8 cellular contexts compared by ENCODE assay signal in genomic region chr1:24745711-24746582, GRCh38. TPM values are rescaled to one million over a fixed set of nuclear protein-coding genes. Genes with fewer than 3 reads are reported as not detected.
DNase-seq lines count a peak whose midpoint lies in the region; ATAC-seq, FAIRE-seq and TF ChIP-seq lines count a peak whose summit lies in the region.

No MANE protein-coding gene starts in this region.

- TF ChIP-seq POLR2A in HepG2 (IDR thresholded peaks at IDR 0.05; ENCODE audit: insufficient read depth in 1 of 2, low read depth in 2 of 2, low read length in 2 of 2) = no peak
- no peak for TF ChIP-seq POLR2A in stomach (IDR thresholded peaks at IDR 0.05)

- H3K9me3 ChIP-seq in HepG2 (ENCODE audit: low read length) (no peaks in the 10 kb centered on the region), stomach (no peaks in the 10 kb centered on the region)

- ATAC-seq in GM18867 (IDR thresholded peaks at IDR 0.05; ENCODE audit: unreplicated experiment) = peak; percentile 8
- ATAC-seq in HepG2 = no peak; the same call in 1 of the 3 replicates

- POLR2A ChIA-PET in HepG2 (lab: Yijun Ruan, JAX) = interaction anchor here (1.0 to 8.2 kb wide), 14 partner anchors 8 to 167 kb away, joined by 3 to 100 read pairs (median 6); no protein-coding TSS in a partner anchor

- TSS peak; percentile 79 for BruUV-seq in HepG2 (replicated peaks; lab: Mats Ljungman, UMichigan)

- under 1% methylated on average over 13 of the region's 71 CpGs for WGBS in HepG2 (ENCODE audit: low lambda C conversion rate)
- WGBS in stomach, 5 donors = 0 to 1% (median 0%) methylated on average over 32 to 71 of the region's 71 CpGs

- peak overlapping the region; percentile 77 for H3K27ac ChIP-seq in HepG2 (ENCODE audit: extremely low read length, insufficient read depth, low read length)
- peak overlapping the region; percentile 94 to 99 (median 98) for H3K27ac ChIP-seq in stomach

- no peak for TF ChIP-seq RAD21 in HepG2 (CRISPR knock-in tag; IDR thresholded peaks at IDR 0.05)

- peak overlapping the region; percentile 71 for H3K4me2 ChIP-seq in HepG2 (ENCODE audit: low read depth, low read length)

- H3K4me1 ChIP-seq in HepG2 (ENCODE audit: insufficient read depth, low read length) (peaks cover 79% of the 10 kb centered on the region), stomach (peaks cover 16 to 67% (median 41%) of the 10 kb centered on the region in 4 donors)

- peak overlapping the region; percentile 87 for H3K9ac ChIP-seq in HepG2 (ENCODE audit: insufficient read depth, low read depth, low read length)

- H3K36me3 ChIP-seq in HepG2 (replicated peaks in 1 of 2; ENCODE audit: control insufficient read depth in 1 of 2, insufficient read depth in 2 of 2, low read length in 2 of 2) (peaks cover 0 to 6% of the 10 kb centered on the region in 2 experiments; a peak in 1 of 5 replicates), stomach (no peaks in the 10 kb centered on the region)

- in situ Hi-C loops in SK-MEL-5 (cut with HindIII; ENCODE audit: low pct_unique_long_range_greater_than_20kb, low sequenced_read_pairs) = no loop called here
- in situ Hi-C loops in HepG2 (cut with HindIII; ENCODE audit: extremely low pct_ligation_motif_present, low pct_unique_long_range_greater_than_20kb) = no loop called here

- DNase-seq in AG20443 (ENCODE audit: low spot score) (peak; percentile 52), HT-29 (ENCODE audit: low spot score) (peak; percentile 78), SK-MEL-5 (ENCODE audit: low read depth, low spot score) (peak; percentile 57), cerebellar cortex (ENCODE audit: low spot score) (peak; percentile 24), HepG2 (ENCODE audit: low spot score) (no peak), stomach (peak; percentile 62), NK-92 (lab: John Stamatoyannopoulos, UW; ENCODE audit: unreplicated experiment) (no peak)

- intact Hi-C loops in HepG2 (cut with micrococcal nuclease; ENCODE audit: unreplicated experiment) = loop anchor here (1.0 to 10.0 kb wide), 3 partner anchors 41 to 85 kb away; no protein-coding TSS in a partner anchor
- intact Hi-C loops in stomach (cut with DNase I; ENCODE audit: low total_unique reads) = no loop called here

- FAIRE-seq in HepG2 (lab: Jason Lieb, UNC) = peak; percentile 12

- TF ChIP-seq EP300 in HepG2 (IDR thresholded peaks at IDR 0.05; ENCODE audit: low read depth in 2 of 2, low read length in 2 of 2) (no peak), HepG2 (CRISPR knock-in tag; IDR thresholded peaks at IDR 0.05; ENCODE audit: borderline replicate concordance) (no peak), stomach (IDR thresholded peaks at IDR 0.05) (no peak)

- peaks cover 52% of the 10 kb centered on the region for H3K79me2 ChIP-seq in HepG2 (ENCODE audit: insufficient read depth, low read length)

- CTCF ChIA-PET in HepG2 (lab: Yijun Ruan, JAX; ENCODE audit: low intra/inter-chr PET ratio, low total read pairs) = no interaction called here

- TF ChIP-seq CTCF in HepG2 (CRISPR knock-in tag; IDR thresholded peaks at IDR 0.05) = no peak
- TF ChIP-seq CTCF in stomach (IDR thresholded peaks at IDR 0.05) = no peak

- H3K27me3 ChIP-seq in HepG2 (ENCODE audit: control insufficient read depth in 1 of 2, insufficient read depth in 2 of 2, low read length in 2 of 2) = no peaks in the 10 kb centered on the region; a peak in 1 of 5 replicates
- no peaks in the 10 kb centered on the region for H3K27me3 ChIP-seq in stomach

- H3K4me3 ChIP-seq in HepG2 (replicated peaks in 1 of 3; ENCODE audit: insufficient read depth in 1 of 3, low read depth in 2 of 3, low read length in 3 of 3) (peak overlapping the region; percentile 82 to 95 (median 86)), stomach (peak overlapping the region; percentile 81 to 99 (median 94))

- peaks cover 11% of the 10 kb centered on the region; the same call in 1 of the 2 replicates for H4K20me1 ChIP-seq in HepG2 (ENCODE audit: insufficient read depth, low read length)

- no peak overlapping the region for H2AFZ ChIP-seq in HepG2 (ENCODE audit: low read length)

TF ChIP-seq in HepG2, 621 proteins besides CTCF, POLR2A, EP300 and RAD21 (continues in another document):
- TF ChIP-seq ZNF510 (CRISPR knock-in tag; IDR thresholded peaks at IDR 0.05; ENCODE audit: low read depth) (0 out of 2 replicates have a peak, but pooled peaks have one; percentile 36), ASH2L (IDR thresholded peaks at IDR 0.05; ENCODE audit: insufficient read length, low read depth, low read length) (peak; percentile 48), TMF1 (CRISPR knock-in tag; IDR thresholded peaks at IDR 0.05; ENCODE audit: low read depth) (no peak), RCOR2 (CRISPR knock-in tag; IDR thresholded peaks at IDR 0.05) (no peak), ZNF777 (CRISPR knock-in tag; IDR thresholded peaks at IDR 0.05) (peak; percentile 13)
- TF ChIP-seq, protein P1, sequence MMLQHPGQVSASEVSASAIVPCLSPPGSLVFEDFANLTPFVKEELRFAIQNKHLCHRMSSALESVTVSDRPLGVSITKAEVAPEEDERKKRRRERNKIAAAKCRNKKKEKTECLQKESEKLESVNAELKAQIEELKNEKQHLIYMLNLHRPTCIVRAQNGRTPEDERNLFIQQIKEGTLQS (CRISPR knock-in tag; IDR thresholded peaks at IDR 0.05) = 0 out of 2 replicates have a peak, but pooled peaks have one; percentile 18
- TF ChIP-seq, protein P2, sequence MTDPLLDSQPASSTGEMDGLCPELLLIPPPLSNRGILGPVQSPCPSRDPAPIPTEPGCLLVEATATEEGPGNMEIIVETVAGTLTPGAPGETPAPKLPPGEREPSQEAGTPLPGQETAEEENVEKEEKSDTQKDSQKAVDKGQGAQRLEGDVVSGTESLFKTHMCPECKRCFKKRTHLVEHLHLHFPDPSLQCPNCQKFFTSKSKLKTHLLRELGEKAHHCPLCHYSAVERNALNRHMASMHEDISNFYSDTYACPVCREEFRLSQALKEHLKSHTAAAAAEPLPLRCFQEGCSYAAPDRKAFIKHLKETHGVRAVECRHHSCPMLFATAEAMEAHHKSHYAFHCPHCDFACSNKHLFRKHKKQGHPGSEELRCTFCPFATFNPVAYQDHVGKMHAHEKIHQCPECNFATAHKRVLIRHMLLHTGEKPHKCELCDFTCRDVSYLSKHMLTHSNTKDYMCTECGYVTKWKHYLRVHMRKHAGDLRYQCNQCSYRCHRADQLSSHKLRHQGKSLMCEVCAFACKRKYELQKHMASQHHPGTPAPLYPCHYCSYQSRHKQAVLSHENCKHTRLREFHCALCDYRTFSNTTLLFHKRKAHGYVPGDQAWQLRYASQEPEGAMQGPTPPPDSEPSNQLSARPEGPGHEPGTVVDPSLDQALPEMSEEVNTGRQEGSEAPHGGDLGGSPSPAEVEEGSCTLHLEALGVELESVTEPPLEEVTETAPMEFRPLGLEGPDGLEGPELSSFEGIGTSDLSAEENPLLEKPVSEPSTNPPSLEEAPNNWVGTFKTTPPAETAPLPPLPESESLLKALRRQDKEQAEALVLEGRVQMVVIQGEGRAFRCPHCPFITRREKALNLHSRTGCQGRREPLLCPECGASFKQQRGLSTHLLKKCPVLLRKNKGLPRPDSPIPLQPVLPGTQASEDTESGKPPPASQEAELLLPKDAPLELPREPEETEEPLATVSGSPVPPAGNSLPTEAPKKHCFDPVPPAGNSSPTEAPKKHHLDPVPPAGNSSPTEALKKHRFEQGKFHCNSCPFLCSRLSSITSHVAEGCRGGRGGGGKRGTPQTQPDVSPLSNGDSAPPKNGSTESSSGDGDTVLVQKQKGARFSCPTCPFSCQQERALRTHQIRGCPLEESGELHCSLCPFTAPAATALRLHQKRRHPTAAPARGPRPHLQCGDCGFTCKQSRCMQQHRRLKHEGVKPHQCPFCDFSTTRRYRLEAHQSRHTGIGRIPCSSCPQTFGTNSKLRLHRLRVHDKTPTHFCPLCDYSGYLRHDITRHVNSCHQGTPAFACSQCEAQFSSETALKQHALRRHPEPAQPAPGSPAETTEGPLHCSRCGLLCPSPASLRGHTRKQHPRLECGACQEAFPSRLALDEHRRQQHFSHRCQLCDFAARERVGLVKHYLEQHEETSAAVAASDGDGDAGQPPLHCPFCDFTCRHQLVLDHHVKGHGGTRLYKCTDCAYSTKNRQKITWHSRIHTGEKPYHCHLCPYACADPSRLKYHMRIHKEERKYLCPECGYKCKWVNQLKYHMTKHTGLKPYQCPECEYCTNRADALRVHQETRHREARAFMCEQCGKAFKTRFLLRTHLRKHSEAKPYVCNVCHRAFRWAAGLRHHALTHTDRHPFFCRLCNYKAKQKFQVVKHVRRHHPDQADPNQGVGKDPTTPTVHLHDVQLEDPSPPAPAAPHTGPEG (CRISPR knock-in tag; IDR thresholded peaks at IDR 0.05) = peak; percentile 19; the same call in 1 of the 2 replicates

RNA-seq across cellular contexts. Expression of gene CLIC4, which starts 0.7 kb away (rescaled TPM):
- total RNA-seq in HT-29 (2014; rRNA removed; shearing (Covaris generic)) = 22.5 and 22.6 TPM in 2 replicates
- 123 and 124 TPM in 2 replicates for total RNA-seq in SK-MEL-5 (2014; rRNA removed; shearing (Covaris generic))
- 133 and 160 TPM in 2 replicates for polyA plus RNA-seq in SK-MEL-5 (2015; cell fraction: cytosol; rRNA removed)
- polyA plus RNA-seq in SK-MEL-5 (2015; cell fraction: nucleus; rRNA removed) = 33.2 and 38.2 TPM in 2 replicates
- 77.4 and 120 TPM in 2 replicates for total RNA-seq in HepG2 (2016; rRNA removed; fragmentation: Illumina TruSeq; extraction: Trizol)
- total RNA-seq in HepG2 (2016; cell fraction: cytosol; rRNA removed; fragmentation: Illumina TruSeq; extraction: Trizol; ENCODE audit: low read depth) = 5.2 and 5.7 TPM in 2 replicates
- 79.6 and 107 TPM in 2 replicates for total RNA-seq in HepG2 (2016; cell fraction: insoluble cytoplasmic fraction; rRNA removed; fragmentation: Illumina TruSeq; extraction: Trizol)
- 27.3 and 32.5 TPM in 2 replicates for total RNA-seq in HepG2 (2016; cell fraction: membrane; rRNA removed; fragmentation: Illumina TruSeq; extraction: Trizol)
- 53.7 and 61.5 TPM in 2 replicates for total RNA-seq in HepG2 (2016; cell fraction: nucleus; rRNA removed; fragmentation: Illumina TruSeq; extraction: Trizol)
- 19.9 and 23.3 TPM in 2 replicates for polyA plus RNA-seq in HepG2 (2011; rRNA removed)
- 15.6 and 24.0 TPM in 2 replicates for polyA plus RNA-seq in HepG2 (2011; cell fraction: cytosol; rRNA removed)
- 8.0 and 12.1 TPM in 2 replicates for polyA plus RNA-seq in HepG2 (2011; cell fraction: nucleus; rRNA removed)
- 51.1 and 58.9 TPM in 2 replicates for polyA plus RNA-seq in HepG2 (2012)
- polyA plus RNA-seq in HepG2 (2016; cell fraction: cytosol; fragmentation: Illumina TruSeq; extraction: Trizol; ENCODE audit: low read depth) = 5.0 and 5.8 TPM in 2 replicates
- polyA plus RNA-seq in HepG2 (2016; cell fraction: insoluble cytoplasmic fraction; fragmentation: Illumina TruSeq; extraction: Trizol; ENCODE audit: low read depth) = 122 and 132 TPM in 2 replicates
- 19.2 and 20.4 TPM in 2 replicates for polyA plus RNA-seq in HepG2 (2016; cell fraction: membrane; fragmentation: Illumina TruSeq; extraction: Trizol; ENCODE audit: low read depth)
- polyA plus RNA-seq in HepG2 (2016; cell fraction: nucleus; fragmentation: Illumina TruSeq; extraction: Trizol; ENCODE audit: insufficient read depth, low read depth) = 62.7 and 67.7 TPM in 2 replicates
- 11.1 and 23.5 TPM in 2 replicates for polyA minus RNA-seq in HepG2 (2011; rRNA and poly(A)+ RNA removed; ENCODE audit: low replicate concordance)
- 41.9 and 45.3 TPM in 2 replicates for polyA minus RNA-seq in HepG2 (2011; cell fraction: cytosol; rRNA and poly(A)+ RNA removed)
- polyA minus RNA-seq in HepG2 (2011; cell fraction: nucleus; rRNA and poly(A)+ RNA removed) = 31.5 and 33.2 TPM in 2 replicates
- 100 to 1,000 TPM in 4 of 5 donors, 10 to 100 TPM in 1; 60.0 to 372 (median 258) TPM for total RNA-seq in stomach
- 10 to 100 TPM; 53.5 to 62.4 (median 56.2) TPM for polyA plus RNA-seq in stomach

Comparison
In these comparisons a context has a peak if more than half of its experiments do, and no peak if none do; other contexts are left out.
1. DNase-seq: peak in AG20443 (single experiment), HT-29 (single experiment), SK-MEL-5 (single experiment), cerebellar cortex (single experiment) and stomach (single experiment); none in HepG2 (single experiment) and NK-92 (single experiment).